8 cellular contexts compared by ENCODE assay signal in the genomic region with DNA sequence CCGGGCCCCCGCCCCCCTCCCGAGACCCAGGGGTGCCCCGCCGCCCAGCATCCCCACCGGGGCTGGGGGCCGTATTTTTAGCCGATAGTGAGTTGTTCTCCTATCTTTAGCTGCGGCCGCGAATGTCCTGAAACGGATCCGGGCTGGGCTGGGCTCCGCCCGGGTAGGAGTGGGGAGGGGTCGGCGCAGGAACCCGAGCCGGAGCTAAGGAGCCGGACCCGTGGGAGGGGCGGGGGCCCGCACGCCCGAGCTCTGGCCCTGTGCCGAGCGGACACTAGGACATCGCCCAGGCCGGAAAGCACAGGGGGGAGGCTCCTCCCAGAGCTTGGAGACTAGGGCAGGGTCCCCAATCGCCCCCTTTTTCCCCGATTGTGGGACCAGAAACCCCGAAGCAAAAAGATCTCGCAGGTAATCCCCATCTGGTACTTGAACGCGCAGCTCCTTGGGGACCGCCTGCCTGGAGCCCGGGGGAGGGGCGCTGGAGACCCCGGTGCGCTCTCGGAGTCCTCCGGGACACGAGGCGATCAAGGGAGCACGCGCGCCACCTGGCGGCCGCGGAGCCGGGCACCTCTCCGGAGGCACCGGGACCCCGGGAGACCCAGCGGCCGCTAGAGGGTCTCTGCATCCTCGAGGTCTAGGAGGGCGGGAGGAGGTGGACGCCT. TPM values are rescaled to one million over a fixed set of nuclear protein-coding genes. Genes with fewer than 3 reads are reported as not detected.
DNase-seq lines count a peak whose midpoint lies in the region; ATAC-seq and TF ChIP-seq lines count a peak whose summit lies in the region.

No MANE protein-coding gene starts in this region.

- in situ Hi-C loops in mammary epithelial cell (cut with MboI; ENCODE audit: low sequenced_read_pairs in 2 of 2) = loop anchor here (5.0 to 10.0 kb wide), 2 partner anchors 38 to 91 kb away; no protein-coding TSS in a partner anchor

- WGBS in H9 (ENCODE audit: extremely low coverage, insufficient read length, low lambda C conversion rate) = no CpG with 5 or more reads among the region's 59 CpGs
- 7% methylated on average over 13 of the region's 59 CpGs for WGBS in mammary epithelial cell (ENCODE audit: low coverage, missing lambda C conversion rate)

- no peak overlapping the region for H2BK20ac ChIP-seq in H9 (ENCODE audit: low read depth, low read length, poor library complexity, severe bottlenecking)

- peaks cover 5% of the 10 kb centered on the region; the same call in 1 of the 2 replicates for H3K4me1 ChIP-seq in H9 (ENCODE audit: insufficient read depth, low read length)
- H3K4me1 ChIP-seq in mammary epithelial cell (ENCODE audit: insufficient read depth, low read length) = peaks cover 13% of the 10 kb centered on the region

- H3K4me2 ChIP-seq in H9 (ENCODE audit: insufficient read depth, insufficient read length, low read length) (peak overlapping the region; percentile 45), mammary epithelial cell (ENCODE audit: insufficient read depth, low read depth, low read length) (peak overlapping the region; percentile 78)

- intact Hi-C loops in CD4-positive, alpha-beta T cell (cut with DNase I, micrococcal nuclease) = loop anchor here (1.0 to 10.0 kb wide), 6 partner anchors 17 to 301 kb away; a partner anchor contains a TSS
- intact Hi-C loops in activated B cell treated with CpG ODN at 0.5 μM for 24 hours (cut with micrococcal nuclease) = loop anchor here (1.0 kb wide), 7 partner anchors 15 to 301 kb away; a partner anchor contains a TSS
- intact Hi-C loops in mammary epithelial cell (cut with micrococcal nuclease) = loop anchor here (1.0 to 10.0 kb wide), 5 partner anchors 40 to 471 kb away; a partner anchor contains a TSS

- peak overlapping the region; percentile 22; the same call in 1 of the 2 replicates for H3K14ac ChIP-seq in H9 (ENCODE audit: insufficient read depth, low read length)

- no peak overlapping the region for H3K4ac ChIP-seq in H9 (ENCODE audit: low read depth, low read length)

- H2BK12ac ChIP-seq in H9 (ENCODE audit: insufficient read length, low read depth, low read length) = no peak overlapping the region

- peak; percentile 69 to 86 (median 72) for DNase-seq in CD4-positive, alpha-beta T cell
- DNase-seq in H9 = peak; percentile 93
- DNase-seq in NCI-H2171 (lab: John Stamatoyannopoulos, UW) = peak; percentile 88
- peak; percentile 89 for DNase-seq in activated B cell treated with CpG ODN at 0.5 μM for 24 hours
- peak; percentile 68 for DNase-seq in mammary epithelial cell
- DNase-seq in immature natural killer cell = peak; percentile 69 to 74 (median 72)
- peak; percentile 59 to 83 for DNase-seq in stimulated activated CD4-positive, alpha-beta T cell treated with anti-CD3 and anti-CD28 coated beads, Interleukin-12 subunit alpha, Interleukin-12 subunit beta, amount 100 ng/mL, for 24 hours (ENCODE audit: low read depth in 2 of 2)

- peak; percentile 69 for ATAC-seq in CD4-positive, alpha-beta T cell (ENCODE audit: poor library complexity)
- ATAC-seq in activated B cell treated with CpG ODN at 0.5 μM for 24 hours (ENCODE audit: low read depth) (peak; percentile 61), GM21528 (IDR thresholded peaks at IDR 0.05; ENCODE audit: low FRiP score, unreplicated experiment) (no peak)

- no peak overlapping the region for H2AFZ ChIP-seq in H9 (ENCODE audit: low read length)
- H2AFZ ChIP-seq in mammary epithelial cell (ENCODE audit: low read depth, low read length) = peak overlapping the region; percentile 83

- peaks cover under 1% of the 10 kb centered on the region for H3K36me3 ChIP-seq in mammary epithelial cell (ENCODE audit: insufficient read depth, low read length)

- no peaks in the 10 kb centered on the region for H3K9me3 Mint-ChIP-seq in CD4-positive, alpha-beta T cell
- no peaks in the 10 kb centered on the region for H3K9me3 Mint-ChIP-seq in H9
- no peaks in the 10 kb centered on the region for H3K9me3 Mint-ChIP-seq in activated B cell treated with CpG ODN at 0.5 μM for 24 hours
- H3K9me3 Mint-ChIP-seq in immature natural killer cell = no peaks in the 10 kb centered on the region

- H3K27me3 ChIP-seq in CD4-positive, alpha-beta T cell (ENCODE audit: control insufficient read depth, insufficient read depth, low read length) = peaks cover under 1% of the 10 kb centered on the region
- no peaks in the 10 kb centered on the region; the same call in 1 of the 2 replicates for H3K27me3 ChIP-seq in H9 (ENCODE audit: insufficient read depth, low read length)
- no peaks in the 10 kb centered on the region for H3K27me3 ChIP-seq in mammary epithelial cell (ENCODE audit: insufficient read depth, low read length)

- H3T11ph ChIP-seq in H9 (ENCODE audit: low read length) = no peak overlapping the region

- H3K4me1 Mint-ChIP-seq in CD4-positive, alpha-beta T cell (ENCODE audit: low read depth) = peaks cover 12% of the 10 kb centered on the region
- H3K4me1 Mint-ChIP-seq in H9 (peaks cover 29 to 46% of the 10 kb centered on the region in 2 experiments), activated B cell treated with CpG ODN at 0.5 μM for 24 hours (peaks cover 5% of the 10 kb centered on the region), immature natural killer cell (peaks cover 5 to 7% of the 10 kb centered on the region in 2 donors)

- peaks cover 17% of the 10 kb centered on the region for H3K23me2 ChIP-seq in H9 (ENCODE audit: insufficient read length, low read depth, low read length, poor library complexity, severe bottlenecking)

- H2BK5ac ChIP-seq in H9 (ENCODE audit: insufficient read length, low read length) = no peak overlapping the region

- no peak overlapping the region for H4K8ac ChIP-seq in H9 (replicated peaks; ENCODE audit: insufficient read length, low read depth, low read length)

- no peak overlapping the region for H2AK5ac ChIP-seq in H9 (ENCODE audit: insufficient read length, low read length)

- no peaks in the 10 kb centered on the region for H3K27me3 Mint-ChIP-seq in CD4-positive, alpha-beta T cell
- H3K27me3 Mint-ChIP-seq in H9 (ENCODE audit: low read depth) (peaks cover 35% of the 10 kb centered on the region), activated B cell treated with CpG ODN at 0.5 μM for 24 hours (peaks cover 8% of the 10 kb centered on the region), immature natural killer cell (ENCODE audit: low read depth in 3 of 3) (peaks cover 0 to 14% (median 8%) of the 10 kb centered on the region in 3 donors)

- no TSS peak for BruUV-seq in mammary epithelial cell (replicated peaks; lab: Mats Ljungman, UMichigan)

- H3K4me3 ChIP-seq in mammary epithelial cell (replicated peaks in 1 of 3; ENCODE audit: insufficient read depth in 1 of 3, low read depth in 2 of 3, low read length in 3 of 3) = peak overlapping the region; percentile 77 to 91 (median 88)

- no peak overlapping the region for H2BK15ac ChIP-seq in H9 (ENCODE audit: low read depth, low read length)

- no peak overlapping the region for H2BK120ac ChIP-seq in H9 (ENCODE audit: low read depth, low read length, poor library complexity, severe bottlenecking)

- H3K23ac ChIP-seq in H9 (ENCODE audit: insufficient read length, low read depth, low read length) = no peak overlapping the region

- no peak overlapping the region for H3K27ac ChIP-seq in CD4-positive, alpha-beta T cell (ENCODE audit: low read depth, low read length)
- no peak overlapping the region for H3K27ac ChIP-seq in H9 (ENCODE audit: insufficient read length, low read depth, low read length)
- H3K27ac ChIP-seq in mammary epithelial cell (ENCODE audit: insufficient read depth, low read depth, low read length) = peak overlapping the region; percentile 46

- H3K9me3 ChIP-seq in CD4-positive, alpha-beta T cell (ENCODE audit: control insufficient read depth, low read length) = no peaks in the 10 kb centered on the region
- H3K9me3 ChIP-seq in H9 (ENCODE audit: control insufficient read depth, low read depth, low read length) = no peaks in the 10 kb centered on the region
- no peaks in the 10 kb centered on the region for H3K9me3 ChIP-seq in mammary epithelial cell (replicated peaks; ENCODE audit: insufficient read depth, low read length)

- peak; percentile 99 for TF ChIP-seq CTCF in CD4-positive, alpha-beta T cell (IDR thresholded peaks at IDR 0.05)
- TF ChIP-seq CTCF in H9 (conservative IDR thresholded peaks at IDR 0.05) (peak; percentile 100), activated B cell treated with CpG ODN at 0.5 μM for 24 hours (IDR thresholded peaks at IDR 0.05) (peak; percentile 98), mammary epithelial cell (conservative IDR thresholded peaks at IDR 0.05 in 1 of 2, IDR thresholded peaks at IDR 0.05 in 1 of 2; ENCODE audit: extremely low read depth in 1 of 2, insufficient read depth in 1 of 2, low read depth in 1 of 2, low read length in 2 of 2) (peak; percentile 59 to 96)

- no peaks in the 10 kb centered on the region for H3K36me3 Mint-ChIP-seq in CD4-positive, alpha-beta T cell (ENCODE audit: low read depth)
- H3K36me3 Mint-ChIP-seq in H9 (ENCODE audit: insufficient read depth in 1 of 3, low read depth in 3 of 3) (peaks cover under 1% of the 10 kb centered on the region in 3 experiments; a peak in 6 of 7 replicates), activated B cell treated with CpG ODN at 0.5 μM for 24 hours (ENCODE audit: low read depth) (no peaks in the 10 kb centered on the region), immature natural killer cell (no peaks in the 10 kb centered on the region)

- CTCF ChIA-PET in CD4-positive, alpha-beta T cell (lab: Charles Lee) = interaction anchor here (0.7 to 5.2 kb wide), 16 partner anchors 9 to 301 kb away, joined by 3 to 55 read pairs (median 4); a partner anchor contains a TSS
- CTCF ChIA-PET in activated B cell treated with CpG ODN at 0.5 μM for 24 hours (lab: Charles Lee) (interaction anchor here (0.7 to 7.9 kb wide), 21 partner anchors 15 to 423 kb away, joined by 3 to 110 read pairs (median 4); a partner anchor contains a TSS), mammary epithelial cell (lab: Charles Lee; ENCODE audit: low non-redundant PET) (interaction anchor here (0.6 to 1.5 kb wide), 8 partner anchors 14 to 471 kb away, joined by 3 to 27 read pairs (median 4); a partner anchor contains a TSS)

- no peaks in the 10 kb centered on the region for H3K79me1 ChIP-seq in H9 (ENCODE audit: insufficient read depth, low read depth, low read length, poor library complexity, severe bottlenecking)

- dilution Hi-C loops in mammary epithelial cell (cut with HindIII; ENCODE audit: low sequenced_read_pairs) = no loop called here

- no peak overlapping the region for H4K5ac ChIP-seq in H9 (ENCODE audit: insufficient read length, low read depth, low read length)

- H4K91ac ChIP-seq in H9 (ENCODE audit: insufficient read length, low read depth, low read length) = no peak overlapping the region

- H3K79me2 ChIP-seq in H9 (ENCODE audit: insufficient read depth, low read length) = no peaks in the 10 kb centered on the region
- peaks cover 55% of the 10 kb centered on the region for H3K79me2 ChIP-seq in mammary epithelial cell (ENCODE audit: insufficient read depth, low read length)

- H4K20me1 ChIP-seq in H9 (ENCODE audit: control insufficient read depth, insufficient read depth, insufficient read length) (no peaks in the 10 kb centered on the region), mammary epithelial cell (ENCODE audit: insufficient read depth, low read length) (no peaks in the 10 kb centered on the region)

- peak overlapping the region; percentile 86 for H3K4me3 Mint-ChIP-seq in CD4-positive, alpha-beta T cell
- H3K4me3 Mint-ChIP-seq in H9 = peak overlapping the region; percentile 77 to 88
- H3K4me3 Mint-ChIP-seq in activated B cell treated with CpG ODN at 0.5 μM for 24 hours = peak overlapping the region; percentile 83
- H3K4me3 Mint-ChIP-seq in immature natural killer cell = peak overlapping the region; percentile 72 to 83 (median 73)

- POLR2A ChIA-PET in CD4-positive, alpha-beta T cell (lab: Charles Lee) = interaction anchor here (0.6 to 3.8 kb wide), 11 partner anchors 14 to 1044 kb away, joined by 3 to 16 read pairs (median 11); a partner anchor contains a TSS
- POLR2A ChIA-PET in activated B cell treated with CpG ODN at 0.5 μM for 24 hours (lab: Charles Lee) = interaction anchor here (0.6 to 2.3 kb wide), 13 partner anchors 14 to 205 kb away, joined by 3 to 16 read pairs (median 5); a partner anchor contains a TSS

- H3K56ac ChIP-seq in H9 (ENCODE audit: insufficient read length, low read depth, low read length) = no peak overlapping the region

- H3K9ac ChIP-seq in H9 (ENCODE audit: extremely low read depth, insufficient read length, low read length) (peak overlapping the region; percentile 46), mammary epithelial cell (ENCODE audit: insufficient read depth, low read length) (peak overlapping the region; percentile 74)

- no peak overlapping the region for H3K18ac ChIP-seq in H9 (ENCODE audit: insufficient read length, low read depth, low read length)

- H3K27ac Mint-ChIP-seq in CD4-positive, alpha-beta T cell = no peak overlapping the region
- H3K27ac Mint-ChIP-seq in H9 = no peak overlapping the region
- no peak overlapping the region for H3K27ac Mint-ChIP-seq in activated B cell treated with CpG ODN at 0.5 μM for 24 hours
- no peak overlapping the region for H3K27ac Mint-ChIP-seq in immature natural killer cell

RNA-seq across cellular contexts. Expression of a gene that starts 0.7 kb away (rescaled TPM):
- total RNA-seq in CD4-positive, alpha-beta T cell = under 1 TPM in 1 of 2 experiments, not detected in 1; 0.96 TPM
- 10.9 and 11.9 TPM in 2 replicates for total RNA-seq in H9 (2021)
- total RNA-seq in activated B cell treated with CpG ODN at 0.5 μM for 24 hours = 0.18 and 0.83 TPM in 2 replicates
- total RNA-seq in mammary epithelial cell = 10 to 100 TPM in 1 of 2 donors, 1 to 10 TPM in 1; 6.8 to 24.8 TPM
- 21.8 TPM for polyA plus RNA-seq in mammary epithelial cell
- polyA minus RNA-seq in mammary epithelial cell = 41.6 TPM
- polyA plus RNA-seq in immature natural killer cell = not detected

RNA-seq across cellular contexts. Expression of a gene that starts 18.3 kb away (rescaled TPM):
- total RNA-seq in CD4-positive, alpha-beta T cell = 10 to 100 TPM; 50.3 to 60.1 TPM
- total RNA-seq in H9 (2021) (75.3 and 81.4 TPM in 2 replicates), activated B cell treated with CpG ODN at 0.5 μM for 24 hours (88.3 and 89.6 TPM in 2 replicates), mammary epithelial cell (10 to 100 TPM; 31.0 to 54.6 TPM)
- polyA plus RNA-seq in mammary epithelial cell (32.7 TPM), immature natural killer cell (10 to 100 TPM; 44.9 to 63.5 (median 53.9) TPM)
- polyA minus RNA-seq in mammary epithelial cell = 80.0 TPM

RNA-seq across cellular contexts. Expression of a gene that starts 39.2 kb away (rescaled TPM):
- under 1 TPM; 0.73 to 0.85 TPM for total RNA-seq in CD4-positive, alpha-beta T cell
- 0.66 and 1.2 TPM in 2 replicates for total RNA-seq in H9 (2021)
- total RNA-seq in activated B cell treated with CpG ODN at 0.5 μM for 24 hours = 1.4 and 1.6 TPM in 2 replicates
- total RNA-seq in mammary epithelial cell = not detected
- 0.03 TPM for polyA plus RNA-seq in mammary epithelial cell
- not detected for polyA minus RNA-seq in mammary epithelial cell
- polyA plus RNA-seq in immature natural killer cell = 1 to 10 TPM in 1 of 3 donors, under 1 TPM in 2; 0.90 to 1.2 (median 0.90) TPM

RNA-seq across cellular contexts. Expression of a gene that starts 53.6 kb away (rescaled TPM):
- 10 to 100 TPM in 1 of 2 experiments, 1 to 10 TPM in 1; 9.6 to 10.6 TPM for total RNA-seq in CD4-positive, alpha-beta T cell
- total RNA-seq in H9 (2021) = 37.7 and 41.5 TPM in 2 replicates
- total RNA-seq in activated B cell treated with CpG ODN at 0.5 μM for 24 hours = 37.1 and 43.4 TPM in 2 replicates
- total RNA-seq in mammary epithelial cell = 10 to 100 TPM in 1 of 2 donors, 1 to 10 TPM in 1; 7.7 to 21.8 TPM
- 38.8 TPM for polyA plus RNA-seq in mammary epithelial cell
- polyA minus RNA-seq in mammary epithelial cell = 62.1 TPM
- polyA plus RNA-seq in immature natural killer cell = 10 to 100 TPM; 10.1 to 11.8 (median 11.8) TPM
